Comparison of ENCODE assay signal across 14 cellular contexts in the genomic region with DNA sequence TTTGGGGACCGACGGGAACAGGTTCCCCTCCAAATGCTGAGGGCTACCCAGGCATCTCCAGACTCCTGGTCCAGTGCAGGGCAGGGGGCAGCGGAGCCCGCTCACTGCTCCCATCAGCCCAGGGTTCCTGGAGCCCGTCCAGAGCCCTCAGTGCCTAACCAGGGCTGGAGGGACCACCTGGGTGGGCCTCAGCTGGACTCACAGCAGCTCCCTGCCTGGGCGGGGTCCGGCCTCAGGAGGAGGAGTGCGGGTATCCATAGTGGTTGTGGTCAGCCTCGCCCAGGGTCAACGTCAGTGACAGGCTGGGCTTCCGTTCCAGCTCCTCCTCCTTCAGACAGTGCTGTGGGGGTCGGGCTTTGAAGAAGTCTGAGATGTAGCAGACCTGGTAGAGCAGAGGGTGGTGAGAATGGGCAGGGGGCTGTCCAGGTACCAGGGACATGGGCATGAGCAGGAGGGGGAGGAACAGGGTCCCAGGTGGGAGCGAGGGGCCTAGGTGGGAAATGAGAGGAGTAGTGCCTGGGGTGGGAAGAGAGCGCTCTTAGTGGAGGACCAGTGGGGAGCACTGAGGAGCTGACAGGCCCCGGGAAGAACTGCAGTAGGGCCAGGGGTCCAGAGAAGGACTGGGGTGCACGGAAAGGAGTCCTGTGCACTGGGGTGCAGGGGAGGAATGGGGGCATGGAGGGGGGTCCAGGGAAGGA. TPM values are rescaled to one million over a fixed set of nuclear protein-coding genes. Genes with fewer than 3 reads are reported as not detected.
DNase-seq lines count a peak whose midpoint lies in the region; ATAC-seq, FAIRE-seq and TF ChIP-seq lines count a peak whose summit lies in the region.
"Had no signal": no experiment of that assay in that cellular context is flagged by ENCODE, and none has a peak within 500 bp of the region (broad histone marks: within the 10 kb centered on the region; RNA-seq: fewer than 3 reads in every experiment).

No MANE protein-coding gene starts in this region.

- POLR2A ChIA-PET in HepG2 (lab: Yijun Ruan, JAX) = no interaction called here
- POLR2A ChIA-PET in activated CD4-positive, alpha-beta T cell treated with anti-CD3 and anti-CD28 coated beads, Interleukin-2, amount 10 ng/mL, durations not matched to agents 7 days and 5 days (lab: Charles Lee) = no interaction called here

- H3K9ac ChIP-seq in HepG2 (ENCODE audit: insufficient read depth, low read depth, low read length) (no peak overlapping the region), neuronal stem cell (ENCODE audit: low read depth, low read length, poor library complexity) (no peak overlapping the region)
- H3K9ac ChIP-seq: BLaER1 had no signal

- no peak overlapping the region for H3K27ac ChIP-seq in right atrium auricular region
- no peak overlapping the region for H3K27ac ChIP-seq in HepG2 (ENCODE audit: extremely low read length, insufficient read depth, low read length)
- no peak overlapping the region for H3K27ac ChIP-seq in neuronal stem cell (replicated peaks; ENCODE audit: low read length)
- H3K27ac ChIP-seq: 22Rv1, BLaER1 had no signal

- no peaks in the 10 kb centered on the region for H3K79me1 ChIP-seq in neuronal stem cell (ENCODE audit: low read depth, low read length)

- H3K27me3 ChIP-seq in right atrium auricular region (no peaks in the 10 kb centered on the region), HepG2 (ENCODE audit: control insufficient read depth in 1 of 2, insufficient read depth in 2 of 2, low read length in 2 of 2) (peaks cover 4 to 26% of the 10 kb centered on the region in 2 experiments; a peak in 4 of 5 replicates), neuronal stem cell (ENCODE audit: control insufficient read depth in 3 of 3, insufficient read depth in 3 of 3, low read depth in 1 of 3, low read length in 3 of 3) (peaks cover 0 to 25% (median 14%) of the 10 kb centered on the region in 3 experiments)
- H3K27me3 ChIP-seq: BLaER1 had no signal

- 53% methylated on average over 10 of the region's 16 CpGs for WGBS in HepG2 (ENCODE audit: low lambda C conversion rate)
- WGBS in neuronal stem cell (ENCODE audit: extremely low coverage in 2 of 2, insufficient read length in 2 of 2, insufficient replicate concordance in 1 of 2), 2 donors = no CpG with 5 or more reads among the region's 16 CpGs

- no peak for ATAC-seq in left ventricle myocardium superior
- peak; percentile 33 for ATAC-seq in HepG2

- CTCF ChIA-PET in HepG2 (lab: Yijun Ruan, JAX; ENCODE audit: low intra/inter-chr PET ratio, low total read pairs) = no interaction called here
- CTCF ChIA-PET in activated CD4-positive, alpha-beta T cell treated with anti-CD3 and anti-CD28 coated beads, Interleukin-2, amount 10 ng/mL, durations not matched to agents 7 days and 5 days (lab: Charles Lee) = interaction anchor here (0.6 kb wide), 1 partner anchor 34 kb away, joined by 3 read pairs; no protein-coding TSS in a partner anchor

- peak overlapping the region; percentile 50 for H3K18ac ChIP-seq in neuronal stem cell (ENCODE audit: low read length)

- no peak overlapping the region for H3K23ac ChIP-seq in neuronal stem cell (ENCODE audit: low read depth, low read length, poor library complexity)

- no peak overlapping the region for H2BK15ac ChIP-seq in neuronal stem cell (ENCODE audit: low read length)

- no peak overlapping the region for H2BK5ac ChIP-seq in neuronal stem cell (ENCODE audit: low read length)

- TF ChIP-seq EP300 in HepG2 (IDR thresholded peaks at IDR 0.05; ENCODE audit: low read depth in 2 of 2, low read length in 2 of 2) = no peak
- TF ChIP-seq EP300 in HepG2 (CRISPR knock-in tag; IDR thresholded peaks at IDR 0.05; ENCODE audit: borderline replicate concordance) = no peak

- DNase-seq in right atrium auricular region (ENCODE audit: low spot score) (peak; percentile 38), left ventricle myocardium superior (no peak), HepG2 (ENCODE audit: low spot score) (no peak), neuronal stem cell (ENCODE audit: low spot score) (no peak), GM12892 (ENCODE audit: insufficient read length) (no peak), NCI-H2227 (lab: John Stamatoyannopoulos, UW; ENCODE audit: unreplicated experiment) (no peak)
- no peak for DNase-seq in activated CD4-positive, alpha-beta T cell treated with anti-CD3 and anti-CD28 coated beads, Interleukin-2, amount 10 ng/mL, durations not matched to agents 7 days and 5 days
- no peak for DNase-seq in NK-92 treated with Interleukin-12 subunit alpha and Interleukin-12 subunit beta, amount 100 ng/mL, for 24 hours (lab: John Stamatoyannopoulos, UW)
- DNase-seq: AML-193; Caco-2; CD8-positive, alpha-beta memory T cell; GF-D8 had no signal

- TF ChIP-seq CTCF in right atrium auricular region (IDR thresholded peaks at IDR 0.05) = no peak
- no peak for TF ChIP-seq CTCF in HepG2 (CRISPR knock-in tag; IDR thresholded peaks at IDR 0.05)

- H3K14ac ChIP-seq in neuronal stem cell (ENCODE audit: low read length) = no peak overlapping the region

- no peaks in the 10 kb centered on the region for H3K4me1 Mint-ChIP-seq in activated CD4-positive, alpha-beta T cell treated with anti-CD3 and anti-CD28 coated beads, Interleukin-2, amount 10 ng/mL, durations not matched to agents 7 days and 5 days
- H3K4me1 Mint-ChIP-seq: CD8-positive, alpha-beta memory T cell had no signal

- in situ Hi-C loops in HepG2 (cut with HindIII; ENCODE audit: extremely low pct_ligation_motif_present, low pct_unique_long_range_greater_than_20kb) = no loop called here

- no peak overlapping the region for H3K27ac Mint-ChIP-seq in activated CD4-positive, alpha-beta T cell treated with anti-CD3 and anti-CD28 coated beads, Interleukin-2, amount 10 ng/mL, durations not matched to agents 7 days and 5 days
- H3K27ac Mint-ChIP-seq: CD8-positive, alpha-beta memory T cell had no signal

- H3K27me3 Mint-ChIP-seq in activated CD4-positive, alpha-beta T cell treated with anti-CD3 and anti-CD28 coated beads, Interleukin-2, amount 10 ng/mL, durations not matched to agents 7 days and 5 days = peaks cover 12% of the 10 kb centered on the region

- no peaks in the 10 kb centered on the region for H3K36me3 Mint-ChIP-seq in activated CD4-positive, alpha-beta T cell treated with anti-CD3 and anti-CD28 coated beads, Interleukin-2, amount 10 ng/mL, durations not matched to agents 7 days and 5 days (ENCODE audit: low read depth)
- H3K36me3 Mint-ChIP-seq: CD8-positive, alpha-beta memory T cell had no signal

- H2AK5ac ChIP-seq in neuronal stem cell (ENCODE audit: low read depth, low read length) = no peak overlapping the region

- no peak overlapping the region for H2BK120ac ChIP-seq in neuronal stem cell (ENCODE audit: low read depth, low read length)

- H3K4me1 ChIP-seq in right atrium auricular region (no peaks in the 10 kb centered on the region), HepG2 (ENCODE audit: insufficient read depth, low read length) (no peaks in the 10 kb centered on the region), neuronal stem cell (ENCODE audit: control insufficient read depth in 2 of 2, insufficient read depth in 1 of 2, low read depth in 1 of 2, low read length in 2 of 2) (peaks cover 9 to 14% of the 10 kb centered on the region in 2 donors)
- H3K4me1 ChIP-seq: Caco-2 had no signal

- H2BK12ac ChIP-seq in neuronal stem cell (ENCODE audit: low read length) = no peak overlapping the region

- no peak overlapping the region for H3K4ac ChIP-seq in neuronal stem cell (ENCODE audit: low read length)

- H3K9me3 ChIP-seq in right atrium auricular region (no peaks in the 10 kb centered on the region), HepG2 (ENCODE audit: low read length) (no peaks in the 10 kb centered on the region), neuronal stem cell (replicated peaks in 1 of 2; ENCODE audit: control insufficient read depth in 2 of 2, insufficient read depth in 1 of 2, low read depth in 1 of 2, low read length in 2 of 2) (no peaks in the 10 kb centered on the region)
- H3K9me3 ChIP-seq: BLaER1, Caco-2 had no signal

- intact Hi-C loops in left ventricle myocardium superior (cut with micrococcal nuclease) (no loop called here), HepG2 (cut with micrococcal nuclease; ENCODE audit: unreplicated experiment) (no loop called here)

- TF ChIP-seq RAD21 in HepG2 (CRISPR knock-in tag; IDR thresholded peaks at IDR 0.05) = no peak

- no peaks in the 10 kb centered on the region for H3K9me3 Mint-ChIP-seq in activated CD4-positive, alpha-beta T cell treated with anti-CD3 and anti-CD28 coated beads, Interleukin-2, amount 10 ng/mL, durations not matched to agents 7 days and 5 days

- H4K91ac ChIP-seq in neuronal stem cell (ENCODE audit: low read depth, low read length, poor library complexity) = no peak overlapping the region

- H2AFZ ChIP-seq in HepG2 (ENCODE audit: low read length) (no peak overlapping the region), neuronal stem cell (ENCODE audit: low read length) (no peak overlapping the region)

- H3K4me2 ChIP-seq in HepG2 (ENCODE audit: low read depth, low read length) (no peak overlapping the region), neuronal stem cell (ENCODE audit: insufficient read depth, low read length, poor library complexity, severe bottlenecking) (no peak overlapping the region)
- H3K4me2 ChIP-seq: BLaER1 had no signal

- no peaks in the 10 kb centered on the region for H4K20me1 ChIP-seq in HepG2 (ENCODE audit: insufficient read depth, low read length)
- H4K20me1 ChIP-seq: BLaER1 had no signal

- H3K36me3 ChIP-seq in right atrium auricular region (no peaks in the 10 kb centered on the region), HepG2 (replicated peaks in 1 of 2; ENCODE audit: control insufficient read depth in 1 of 2, insufficient read depth in 2 of 2, low read length in 2 of 2) (no peaks in the 10 kb centered on the region), neuronal stem cell (replicated peaks in 1 of 2; ENCODE audit: control insufficient read depth in 2 of 2, insufficient read depth in 2 of 2, low read length in 2 of 2) (no peaks in the 10 kb centered on the region)
- H3K36me3 ChIP-seq: BLaER1 had no signal

- H3K4me3 Mint-ChIP-seq in activated CD4-positive, alpha-beta T cell treated with anti-CD3 and anti-CD28 coated beads, Interleukin-2, amount 10 ng/mL, durations not matched to agents 7 days and 5 days = no peak overlapping the region
- H3K4me3 Mint-ChIP-seq: CD8-positive, alpha-beta memory T cell had no signal

- H3K79me2 ChIP-seq in HepG2 (ENCODE audit: insufficient read depth, low read length) = no peaks in the 10 kb centered on the region

- FAIRE-seq in HepG2 (lab: Jason Lieb, UNC) = no peak
- FAIRE-seq in GM12892 (lab: Jason Lieb, UNC) = no peak

- no peak overlapping the region for H4K8ac ChIP-seq in neuronal stem cell (ENCODE audit: low read depth, low read length)

- H3K4me3 ChIP-seq in right atrium auricular region (no peak overlapping the region), HepG2 (replicated peaks in 1 of 3; ENCODE audit: insufficient read depth in 1 of 3, low read depth in 2 of 3, low read length in 3 of 3) (no peak overlapping the region), neuronal stem cell (ENCODE audit: low read length in 2 of 2) (no peak overlapping the region)
- H3K4me3 ChIP-seq: BLaER1 had no signal

- TF ChIP-seq POLR2A in HepG2 (IDR thresholded peaks at IDR 0.05; ENCODE audit: insufficient read depth in 1 of 2, low read depth in 2 of 2, low read length in 2 of 2) (no peak), GM12892 (IDR thresholded peaks at IDR 0.05; ENCODE audit: low read depth, low read length) (no peak)

- BruUV-seq in HepG2 (replicated peaks; lab: Mats Ljungman, UMichigan) = no TSS peak

RNA-seq across cellular contexts. Expression of gene PLPP2, which starts 9.9 kb away (rescaled TPM):
- total RNA-seq in right atrium auricular region (1 to 10 TPM in 1 of 2 donors, under 1 TPM in 1; 0.82 to 3.3 TPM), left ventricle myocardium superior (0.27 TPM), HepG2 (2016; rRNA removed; fragmentation: Illumina TruSeq; extraction: Trizol) (not detected in 2 replicates)
- not detected in 2 replicates for total RNA-seq in HepG2 (2016; cell fraction: cytosol; rRNA removed; fragmentation: Illumina TruSeq; extraction: Trizol; ENCODE audit: low read depth)
- total RNA-seq in HepG2 (2016; cell fraction: insoluble cytoplasmic fraction; rRNA removed; fragmentation: Illumina TruSeq; extraction: Trizol) = not detected in 2 replicates
- not detected in 2 replicates for total RNA-seq in HepG2 (2016; cell fraction: membrane; rRNA removed; fragmentation: Illumina TruSeq; extraction: Trizol)
- total RNA-seq in HepG2 (2016; cell fraction: nucleus; rRNA removed; fragmentation: Illumina TruSeq; extraction: Trizol) = not detected in 2 replicates
- polyA plus RNA-seq in HepG2 (2011; rRNA removed) = not detected in 2 replicates
- 0.07 TPM in 1 of 2 replicates, not detected in the other for polyA plus RNA-seq in HepG2 (2011; cell fraction: cytosol; rRNA removed)
- polyA plus RNA-seq in HepG2 (2011; cell fraction: nucleus; rRNA removed) = 0.19 and 0.31 TPM in 2 replicates
- polyA plus RNA-seq in HepG2 (2012) = 0.16 TPM in 1 of 2 replicates, not detected in the other
- polyA plus RNA-seq in HepG2 (2016; cell fraction: cytosol; fragmentation: Illumina TruSeq; extraction: Trizol; ENCODE audit: low read depth) = not detected in 2 replicates
- not detected in 2 replicates for polyA plus RNA-seq in HepG2 (2016; cell fraction: insoluble cytoplasmic fraction; fragmentation: Illumina TruSeq; extraction: Trizol; ENCODE audit: low read depth)
- not detected in 2 replicates for polyA plus RNA-seq in HepG2 (2016; cell fraction: membrane; fragmentation: Illumina TruSeq; extraction: Trizol; ENCODE audit: low read depth)
- not detected in 2 replicates for polyA plus RNA-seq in HepG2 (2016; cell fraction: nucleus; fragmentation: Illumina TruSeq; extraction: Trizol; ENCODE audit: insufficient read depth, low read depth)
- polyA minus RNA-seq in HepG2 (2011; rRNA and poly(A)+ RNA removed; ENCODE audit: low replicate concordance) = 78.3 TPM in 1 of 2 replicates, not detected in the other
- polyA minus RNA-seq in HepG2 (2011; cell fraction: cytosol; rRNA and poly(A)+ RNA removed) = not detected in 2 replicates
- not detected in 2 replicates for polyA minus RNA-seq in HepG2 (2011; cell fraction: nucleus; rRNA and poly(A)+ RNA removed)
- 0.77 TPM for polyA plus RNA-seq in neuronal stem cell (2013, experiment 1 of 2)
- polyA plus RNA-seq in neuronal stem cell (2013, experiment 2 of 2) = 0.65 TPM
- total RNA-seq in activated CD4-positive, alpha-beta T cell treated with anti-CD3 and anti-CD28 coated beads, Interleukin-2, amount 10 ng/mL, durations not matched to agents 7 days and 5 days = under 1 TPM; 0.15 to 0.22 TPM
- polyA plus RNA-seq in GM12892 (2012; ENCODE audit: missing spikeins) = 2.1 TPM
- total RNA-seq: CD8-positive, alpha-beta memory T cell had no signal
